Comparison of ENCODE assay signal across 8 cellular contexts in genomic region chr10:73785721-73786511, GRCh38. TPM values are rescaled to one million over a fixed set of nuclear protein-coding genes. Genes with fewer than 3 reads are reported as not detected.
DNase-seq lines count a peak whose midpoint lies in the region; ATAC-seq and TF ChIP-seq lines count a peak whose summit lies in the region.

No MANE protein-coding gene starts in this region.

- DNase-seq in EH (ENCODE audit: low read depth), result peak; percentile 72
- DNase-seq in MM.1S, result peak; percentile 41
- DNase-seq in activated T-cell treated with anti-CD3 and anti-CD28 coated beads, Interleukin-2, amount 50 U/mL, for 72 hours, result peak; percentile 44 to 50
- DNase-seq in fibroblast of lung (ENCODE audit: low read depth in 2 of 2), result peak; percentile 45 to 70
- DNase-seq in DMS153 treated with DMSO at 0.1 percent for 48 hours (lab: John Stamatoyannopoulos, UW; ENCODE audit: unreplicated experiment), result no peak
- no peak for DNase-seq in NCI-H446 treated with DMSO at 0.1 percent for 48 hours (lab: John Stamatoyannopoulos, UW)

- no peaks in the 10 kb centered on the region for H3K9me3 ChIP-seq in MM.1S (replicated peaks; ENCODE audit: insufficient read depth, low read length)
- no peaks in the 10 kb centered on the region for H3K9me3 ChIP-seq in fibroblast of lung (ENCODE audit: control insufficient read depth, insufficient read depth, low read depth, low read length)
- H3K9me3 ChIP-seq in neuron (ENCODE audit: low read length), result no peaks in the 10 kb centered on the region

- H3K4me3 Mint-ChIP-seq in activated T-cell treated with anti-CD3 and anti-CD28 coated beads, Interleukin-2, amount 50 U/mL, for 72 hours, result peak overlapping the region; percentile 90 to 98

- peak; percentile 9 for ATAC-seq in GM21786 (IDR thresholded peaks at IDR 0.05; ENCODE audit: unreplicated experiment)
- ATAC-seq in activated T-cell treated with anti-CD3 and anti-CD28 coated beads, Interleukin-2, amount 50 U/mL, for 72 hours (replicated peaks in 1 of 2), result peak; percentile 6

- H2AFZ ChIP-seq in MM.1S (ENCODE audit: low read length) (peak overlapping the region; percentile 64), fibroblast of lung (ENCODE audit: low read length) (peak overlapping the region; percentile 54), neuron (ENCODE audit: low read depth, low read length) (peak overlapping the region; percentile 91)

- H3K4me3 ChIP-seq in MM.1S (ENCODE audit: low read length), result peak overlapping the region; percentile 85
- H3K4me3 ChIP-seq in fibroblast of lung (replicated peaks in 1 of 4; ENCODE audit: control extremely low read depth in 1 of 4, insufficient read depth in 1 of 4, low read depth in 3 of 4, low read length in 4 of 4), result peak overlapping the region; percentile 84 to 94 (median 92)
- H3K4me3 ChIP-seq in neuron (ENCODE audit: low read length), result peak overlapping the region; percentile 88

- peaks cover 11% of the 10 kb centered on the region for H3K4me1 ChIP-seq in MM.1S (ENCODE audit: low read length)
- H3K4me1 ChIP-seq in fibroblast of lung (ENCODE audit: control insufficient read depth, extremely low read depth, insufficient read depth, low read length), result peaks cover 7% of the 10 kb centered on the region
- H3K4me1 ChIP-seq in neuron (ENCODE audit: insufficient read depth, low read length), result peaks cover 25% of the 10 kb centered on the region

- H3K9ac ChIP-seq in MM.1S (ENCODE audit: low read length) (peak overlapping the region; percentile 63), fibroblast of lung (ENCODE audit: insufficient read depth, low read length) (peak overlapping the region; percentile 87)

- H3K27me3 ChIP-seq in MM.1S (replicated peaks; ENCODE audit: insufficient read depth, low read length) (no peaks in the 10 kb centered on the region), fibroblast of lung (ENCODE audit: control insufficient read depth, insufficient read depth, low read length) (no peaks in the 10 kb centered on the region), neuron (ENCODE audit: insufficient read depth, low read length) (no peaks in the 10 kb centered on the region)

- H3K27ac ChIP-seq in MM.1S (ENCODE audit: low read length) (peak overlapping the region; percentile 29; the same call in 1 of the 2 replicates), fibroblast of lung (ENCODE audit: insufficient read depth, low read length) (peak overlapping the region; percentile 52)

- H3K27me3 Mint-ChIP-seq in activated T-cell treated with anti-CD3 and anti-CD28 coated beads, Interleukin-2, amount 50 U/mL, for 72 hours (ENCODE audit: low read depth), result no peaks in the 10 kb centered on the region

- peaks cover 63% of the 10 kb centered on the region for H3K79me2 ChIP-seq in MM.1S (ENCODE audit: low read length)
- peaks cover 60% of the 10 kb centered on the region for H3K79me2 ChIP-seq in fibroblast of lung (ENCODE audit: control insufficient read depth, insufficient read depth, low read length)

- no peaks in the 10 kb centered on the region for H3K9me3 Mint-ChIP-seq in activated T-cell treated with anti-CD3 and anti-CD28 coated beads, Interleukin-2, amount 50 U/mL, for 72 hours

- H3K4me2 ChIP-seq in MM.1S (ENCODE audit: low read depth, low read length) (peak overlapping the region; percentile 89), fibroblast of lung (ENCODE audit: extremely low read depth, insufficient read depth, low read length) (peak overlapping the region; percentile 100)

- H3K9me2 ChIP-seq in MM.1S (replicated peaks; ENCODE audit: insufficient read depth, low read length), result no peaks in the 10 kb centered on the region

- H3F3A ChIP-seq in MM.1S (ENCODE audit: insufficient read depth, low read length), result peaks cover 4% of the 10 kb centered on the region

- peaks cover 61% of the 10 kb centered on the region for H3K4me1 Mint-ChIP-seq in activated T-cell treated with anti-CD3 and anti-CD28 coated beads, Interleukin-2, amount 50 U/mL, for 72 hours (ENCODE audit: low read depth)

- peak overlapping the region; percentile 93 for H3K27ac Mint-ChIP-seq in activated T-cell treated with anti-CD3 and anti-CD28 coated beads, Interleukin-2, amount 50 U/mL, for 72 hours

- peak; percentile 15; the same call in 1 of the 2 replicates for TF ChIP-seq CTCF in MM.1S (IDR thresholded peaks at IDR 0.05; ENCODE audit: low read length)
- TF ChIP-seq CTCF in fibroblast of lung (conservative IDR thresholded peaks at IDR 0.05 in 1 of 2, IDR thresholded peaks at IDR 0.05 in 1 of 2; ENCODE audit: low read depth in 1 of 2, low read length in 2 of 2), result no peak

- H3K36me3 ChIP-seq in MM.1S (replicated peaks; ENCODE audit: insufficient read depth, low read length) (no peaks in the 10 kb centered on the region), fibroblast of lung (ENCODE audit: control insufficient read depth, insufficient read depth, low read length) (peaks cover 14% of the 10 kb centered on the region), neuron (ENCODE audit: insufficient read depth, low read length) (peaks cover 22% of the 10 kb centered on the region)

- H4K20me1 ChIP-seq in MM.1S (ENCODE audit: insufficient read depth, low read length), result peaks cover 2% of the 10 kb centered on the region; the same call in 1 of the 2 replicates
- H4K20me1 ChIP-seq in fibroblast of lung (ENCODE audit: control insufficient read depth, extremely low read depth, insufficient read depth, low read length), result no peaks in the 10 kb centered on the region

- H3K36me3 Mint-ChIP-seq in activated T-cell treated with anti-CD3 and anti-CD28 coated beads, Interleukin-2, amount 50 U/mL, for 72 hours (ENCODE audit: insufficient read depth in 2 of 2), result peaks cover 7 to 11% of the 10 kb centered on the region in 2 donors

RNA-seq across cellular contexts. Expression of gene ZSWIM8, which starts 0.5 kb away (rescaled TPM):
- total RNA-seq in activated T-cell treated with anti-CD3 and anti-CD28 coated beads, Interleukin-2, amount 50 U/mL, for 72 hours, result 10 to 100 TPM; 72.0 to 81.3 TPM
- total RNA-seq in fibroblast of lung, result 47.0 and 60.9 TPM in 2 replicates
- 37.9 and 53.3 TPM in 2 replicates for polyA plus RNA-seq in fibroblast of lung
- polyA plus RNA-seq in fibroblast of lung (2012), result 52.0 and 60.9 TPM in 2 replicates
- polyA minus RNA-seq in fibroblast of lung (ENCODE audit: low replicate concordance), result 166 and 290 TPM in 2 replicates

RNA-seq across cellular contexts. Expression of gene CHCHD1, which starts 4.1 kb away (rescaled TPM):
- total RNA-seq in activated T-cell treated with anti-CD3 and anti-CD28 coated beads, Interleukin-2, amount 50 U/mL, for 72 hours, result 10 to 100 TPM; 22.5 to 23.5 TPM
- 16.2 and 21.3 TPM in 2 replicates for total RNA-seq in fibroblast of lung
- 31.0 and 35.8 TPM in 2 replicates for polyA plus RNA-seq in fibroblast of lung
- polyA plus RNA-seq in fibroblast of lung (2012), result 58.3 and 68.8 TPM in 2 replicates
- 1.6 and 6.2 TPM in 2 replicates for polyA minus RNA-seq in fibroblast of lung (ENCODE audit: low replicate concordance)

RNA-seq across cellular contexts. Expression of gene NDST2, which starts 25.5 kb away (rescaled TPM):
- total RNA-seq in activated T-cell treated with anti-CD3 and anti-CD28 coated beads, Interleukin-2, amount 50 U/mL, for 72 hours, result 100 to 1,000 TPM; 120 to 127 TPM
- total RNA-seq in fibroblast of lung, result 10.5 and 12.6 TPM in 2 replicates
- 15.2 and 17.9 TPM in 2 replicates for polyA plus RNA-seq in fibroblast of lung
- polyA plus RNA-seq in fibroblast of lung (2012), result 15.3 and 17.8 TPM in 2 replicates
- 16.0 and 38.4 TPM in 2 replicates for polyA minus RNA-seq in fibroblast of lung (ENCODE audit: low replicate concordance)

RNA-seq across cellular contexts. Expression of gene SEC24C, which starts 41.7 kb away (rescaled TPM):
- total RNA-seq in activated T-cell treated with anti-CD3 and anti-CD28 coated beads, Interleukin-2, amount 50 U/mL, for 72 hours, result 100 to 1,000 TPM; 105 to 119 TPM
- total RNA-seq in fibroblast of lung, result 42.9 and 58.0 TPM in 2 replicates
- 60.4 and 63.4 TPM in 2 replicates for polyA plus RNA-seq in fibroblast of lung
- 56.0 and 63.2 TPM in 2 replicates for polyA plus RNA-seq in fibroblast of lung (2012)
- polyA minus RNA-seq in fibroblast of lung (ENCODE audit: low replicate concordance), result 269 and 448 TPM in 2 replicates

Comparison
In these comparisons a context has a peak if more than half of its experiments do, and no peak if none do; other contexts are left out.
1. DNase-seq: peak in EH (single experiment), MM.1S (single experiment), activated T-cell treated with anti-CD3 and anti-CD28 coated beads, Interleukin-2, amount 50 U/mL, for 72 hours (2 of 2) and fibroblast of lung (2 of 2); none in DMS153 treated with DMSO at 0.1 percent for 48 hours (single experiment) and NCI-H446 treated with DMSO at 0.1 percent for 48 hours (single experiment).
2. Peak in every context shown above with its lines, with median percentiles within 50 percentile points of each other: H2AFZ ChIP-seq and H3K4me3 ChIP-seq.